Comparison of ENCODE assay signal across 10 cellular contexts in the genomic region with DNA sequence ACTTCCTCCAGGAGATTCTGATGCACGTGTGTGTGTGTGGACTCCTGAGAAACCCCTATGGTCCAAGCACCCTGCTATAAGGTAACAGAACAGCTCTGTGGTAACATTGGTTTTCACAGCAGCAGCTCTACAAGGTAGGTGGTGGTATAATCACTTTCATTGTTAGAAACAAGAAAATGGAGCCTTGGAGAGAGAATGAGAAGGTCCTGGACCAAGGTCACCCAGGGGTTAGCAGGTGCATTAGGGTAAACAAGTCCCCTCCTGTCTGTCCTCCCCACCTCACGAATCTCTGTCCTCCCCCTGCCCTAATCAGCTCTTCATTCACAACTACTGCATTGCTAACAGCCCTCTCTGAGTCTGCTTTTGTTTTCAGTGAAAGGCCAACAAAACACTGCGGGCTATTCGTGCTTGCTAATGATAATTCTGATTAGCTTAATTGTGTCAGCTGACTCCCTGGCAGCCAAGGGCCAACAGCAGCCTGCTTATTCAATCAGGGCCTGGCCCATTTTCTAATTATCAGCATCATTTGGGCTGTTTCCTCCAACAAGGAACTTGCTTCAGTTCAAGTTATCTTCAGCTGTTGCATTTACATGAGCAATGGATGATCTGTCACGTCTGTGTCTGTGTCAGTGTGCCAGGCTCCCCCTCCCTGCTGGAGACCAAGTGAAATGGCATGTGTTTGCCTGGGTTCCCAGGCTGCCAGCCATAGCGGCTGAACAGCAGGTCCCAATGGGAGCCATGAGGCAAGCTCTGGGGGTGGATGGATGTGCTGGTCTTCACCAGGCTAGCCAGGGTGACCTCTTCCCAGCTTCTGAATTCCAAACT. TPM values are rescaled to one million over a fixed set of nuclear protein-coding genes. Genes with fewer than 3 reads are reported as not detected.
DNase-seq lines count a peak whose midpoint lies in the region; ATAC-seq and TF ChIP-seq lines count a peak whose summit lies in the region.
"Had no signal": no experiment of that assay in that cellular context is flagged by ENCODE, and none has a peak within 500 bp of the region (broad histone marks: within the 10 kb centered on the region; RNA-seq: fewer than 3 reads in every experiment).

No MANE protein-coding gene starts in this region.

- peak overlapping the region; percentile 74 for H3K27ac ChIP-seq in angular gyrus (ENCODE audit: low read depth, low read length)

- no peak overlapping the region for H3K4me3 Mint-ChIP-seq in activated naive CD4-positive, alpha-beta T cell treated with anti-CD3 and anti-CD28 coated beads, Interleukin-2, amount 10 ng/mL, durations not matched to agents 7 days and 5 days
- no peak overlapping the region for H3K4me3 Mint-ChIP-seq in activated T-helper 2 cell treated with anti-CD3 and anti-CD28 coated beads, Interferon-gamma antibody, Interleukin-2, Interleukin-4, amounts not matched to agents 10 μg/mL and 5 μg/mL and 100 μg/mL, durations not matched to agents 14 hours and 24 hours and 36 hours (ENCODE audit: low read depth)

- peaks cover 2% of the 10 kb centered on the region for H3K36me3 Mint-ChIP-seq in activated naive CD4-positive, alpha-beta T cell treated with anti-CD3 and anti-CD28 coated beads, Interleukin-2, amount 10 ng/mL, durations not matched to agents 7 days and 5 days
- no peaks in the 10 kb centered on the region for H3K36me3 Mint-ChIP-seq in activated T-helper 2 cell treated with anti-CD3 and anti-CD28 coated beads, Interferon-gamma antibody, Interleukin-2, Interleukin-4, amounts not matched to agents 10 μg/mL and 5 μg/mL and 100 μg/mL, durations not matched to agents 14 hours and 24 hours and 36 hours (ENCODE audit: low read depth)

- H3K9me3 Mint-ChIP-seq in activated naive CD4-positive, alpha-beta T cell treated with anti-CD3 and anti-CD28 coated beads, Interleukin-2, amount 10 ng/mL, durations not matched to agents 7 days and 5 days: peaks cover 2% of the 10 kb centered on the region
- no peaks in the 10 kb centered on the region for H3K9me3 Mint-ChIP-seq in activated T-helper 2 cell treated with anti-CD3 and anti-CD28 coated beads, Interferon-gamma antibody, Interleukin-2, Interleukin-4, amounts not matched to agents 10 μg/mL and 5 μg/mL and 100 μg/mL, durations not matched to agents 14 hours and 24 hours and 36 hours

- intact Hi-C loops in posterior cingulate gyrus (cut with DNase I): no loop called here
- intact Hi-C loops in activated T-helper 2 cell treated with anti-CD3 and anti-CD28 coated beads, Interferon-gamma antibody, Interleukin-2, Interleukin-4, amounts not matched to agents 10 μg/mL and 5 μg/mL and 100 μg/mL, durations not matched to agents 14 hours and 24 hours and 36 hours (cut with micrococcal nuclease): loop anchor here (5.0 kb wide), 1 partner anchor 174 kb away; a partner anchor contains a TSS

- POLR2A ChIA-PET in HEK293T (lab: Yijun Ruan, JAX): no interaction called here

- ATAC-seq in HG03060 (IDR thresholded peaks at IDR 0.05; ENCODE audit: low read depth, unreplicated experiment): peak; percentile 67

- no peak for DNase-seq in activated naive CD4-positive, alpha-beta T cell treated with anti-CD3 and anti-CD28 coated beads, Interleukin-2, amount 10 ng/mL, durations not matched to agents 7 days and 5 days
- no peak for DNase-seq in activated naive CD4-positive, alpha-beta T cell treated with Interleukin-2 at 50 U/mL for 16 hours
- peak; percentile 67 to 98 (median 84) for DNase-seq in posterior cingulate gyrus
- no peak for DNase-seq in HEK293T (ENCODE audit: extremely low spot score)
- DNase-seq in activated CD8-positive, alpha-beta memory T cell treated with anti-CD3 and anti-CD28 coated beads, Interleukin-2, amount 50 U/mL, for 4 hours: no peak
- no peak for DNase-seq in activated T-helper 2 cell treated with anti-CD3 and anti-CD28 coated beads, Interferon-gamma antibody, Interleukin-2, Interleukin-4, amounts not matched to agents 10 μg/mL and 5 μg/mL and 100 μg/mL, durations not matched to agents 14 hours and 24 hours and 36 hours (ENCODE audit: low spot score)
- DNase-seq: heart right ventricle had no signal

- CTCF ChIA-PET in activated naive CD4-positive, alpha-beta T cell treated with anti-CD3 and anti-CD28 coated beads, Interleukin-2, amount 10 ng/mL, durations not matched to agents 7 days and 5 days (lab: Charles Lee): interaction anchor here (0.6 to 2.1 kb wide), 11 partner anchors 11 to 194 kb away, joined by 3 to 6 read pairs (median 3); no protein-coding TSS in a partner anchor
- CTCF ChIA-PET in HEK293T (lab: Yijun Ruan, JAX): no interaction called here

- H3K27ac Mint-ChIP-seq in activated naive CD4-positive, alpha-beta T cell treated with anti-CD3 and anti-CD28 coated beads, Interleukin-2, amount 10 ng/mL, durations not matched to agents 7 days and 5 days: peak overlapping the region; percentile 81
- H3K27ac Mint-ChIP-seq in activated T-helper 2 cell treated with anti-CD3 and anti-CD28 coated beads, Interferon-gamma antibody, Interleukin-2, Interleukin-4, amounts not matched to agents 10 μg/mL and 5 μg/mL and 100 μg/mL, durations not matched to agents 14 hours and 24 hours and 36 hours: no peak overlapping the region

- peaks cover 56% of the 10 kb centered on the region for H3K4me1 Mint-ChIP-seq in activated naive CD4-positive, alpha-beta T cell treated with anti-CD3 and anti-CD28 coated beads, Interleukin-2, amount 10 ng/mL, durations not matched to agents 7 days and 5 days
- peaks cover 41% of the 10 kb centered on the region for H3K4me1 Mint-ChIP-seq in activated T-helper 2 cell treated with anti-CD3 and anti-CD28 coated beads, Interferon-gamma antibody, Interleukin-2, Interleukin-4, amounts not matched to agents 10 μg/mL and 5 μg/mL and 100 μg/mL, durations not matched to agents 14 hours and 24 hours and 36 hours (ENCODE audit: low read depth)

- H3K27me3 Mint-ChIP-seq in activated naive CD4-positive, alpha-beta T cell treated with anti-CD3 and anti-CD28 coated beads, Interleukin-2, amount 10 ng/mL, durations not matched to agents 7 days and 5 days: peaks cover 4% of the 10 kb centered on the region
- no peaks in the 10 kb centered on the region for H3K27me3 Mint-ChIP-seq in activated T-helper 2 cell treated with anti-CD3 and anti-CD28 coated beads, Interferon-gamma antibody, Interleukin-2, Interleukin-4, amounts not matched to agents 10 μg/mL and 5 μg/mL and 100 μg/mL, durations not matched to agents 14 hours and 24 hours and 36 hours (ENCODE audit: low read depth)

TF ChIP-seq in HEK293T, 16 proteins besides CTCF, POLR2A, EP300 and RAD21:
- TF ChIP-seq ZNF384 (IDR thresholded peaks at IDR 0.05) (no peak), BHLHE40 (IDR thresholded peaks at IDR 0.05; ENCODE audit: borderline replicate concordance) (no peak), SUZ12 (IDR thresholded peaks at IDR 0.05) (no peak), ARNT (IDR thresholded peaks at IDR 0.05) (no peak), ELF4 (IDR thresholded peaks at IDR 0.05) (no peak), NFRKB (IDR thresholded peaks at IDR 0.05) (no peak)
- TF ChIP-seq, protein P1, sequence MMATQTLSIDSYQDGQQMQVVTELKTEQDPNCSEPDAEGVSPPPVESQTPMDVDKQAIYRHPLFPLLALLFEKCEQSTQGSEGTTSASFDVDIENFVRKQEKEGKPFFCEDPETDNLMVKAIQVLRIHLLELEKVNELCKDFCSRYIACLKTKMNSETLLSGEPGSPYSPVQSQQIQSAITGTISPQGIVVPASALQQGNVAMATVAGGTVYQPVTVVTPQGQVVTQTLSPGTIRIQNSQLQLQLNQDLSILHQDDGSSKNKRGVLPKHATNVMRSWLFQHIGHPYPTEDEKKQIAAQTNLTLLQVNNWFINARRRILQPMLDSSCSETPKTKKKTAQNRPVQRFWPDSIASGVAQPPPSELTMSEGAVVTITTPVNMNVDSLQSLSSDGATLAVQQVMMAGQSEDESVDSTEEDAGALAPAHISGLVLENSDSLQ (IDR thresholded peaks at IDR 0.05): no peak

RNA-seq across cellular contexts. Expression of a gene that starts 56.7 kb away (rescaled TPM):
- total RNA-seq in activated T-helper 2 cell treated with anti-CD3 and anti-CD28 coated beads, Interferon-gamma antibody, Interleukin-2, Interleukin-4, amounts not matched to agents 10 μg/mL and 5 μg/mL and 100 μg/mL, durations not matched to agents 14 hours and 24 hours and 36 hours: not detected in 2 replicates
- total RNA-seq: heart right ventricle; T-helper 2 cell treated with Interferon-gamma antibody and Interleukin-4, amounts not matched to agents 100 ng/mL and 5 ng/mL, for 36 hours had no signal

Comparison
In these comparisons a context has a peak if more than half of its experiments do, and no peak if none do; other contexts are left out.
1. DNase-seq: peak in posterior cingulate gyrus (10 of 10); none in activated naive CD4-positive, alpha-beta T cell treated with anti-CD3 and anti-CD28 coated beads, Interleukin-2, amount 10 ng/mL, durations not matched to agents 7 days and 5 days (single experiment), activated naive CD4-positive, alpha-beta T cell treated with Interleukin-2 at 50 U/mL for 16 hours (single experiment), HEK293T (single experiment), activated CD8-positive, alpha-beta memory T cell treated with anti-CD3 and anti-CD28 coated beads, Interleukin-2, amount 50 U/mL, for 4 hours (single experiment) and activated T-helper 2 cell treated with anti-CD3 and anti-CD28 coated beads, Interferon-gamma antibody, Interleukin-2, Interleukin-4, amounts not matched to agents 10 μg/mL and 5 μg/mL and 100 μg/mL, durations not matched to agents 14 hours and 24 hours and 36 hours (single experiment).